14 cellular contexts compared by ENCODE assay signal in the genomic region with DNA sequence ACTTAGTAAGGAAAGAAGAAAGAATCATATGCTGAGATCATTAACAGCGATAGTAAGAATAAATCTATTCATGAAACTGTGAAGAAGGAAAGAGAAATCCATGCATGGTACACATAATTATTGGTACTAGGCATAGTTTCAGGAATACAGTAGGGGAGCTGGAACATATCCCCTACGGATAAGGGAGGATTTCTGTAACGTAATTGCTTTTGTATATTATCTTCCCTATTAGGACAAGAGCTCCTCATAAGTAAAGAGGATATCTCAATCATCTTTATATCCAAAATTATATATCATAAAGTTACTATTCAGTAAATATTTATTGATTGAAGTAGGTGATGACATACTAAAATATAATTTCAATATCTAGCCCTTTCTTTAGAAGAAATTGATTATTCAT. TPM values are rescaled to one million over a fixed set of nuclear protein-coding genes. Genes with fewer than 3 reads are reported as not detected.
DNase-seq lines count a peak whose midpoint lies in the region; ATAC-seq and TF ChIP-seq lines count a peak whose summit lies in the region.
"Had no signal": no experiment of that assay in that cellular context is flagged by ENCODE, and none has a peak within 500 bp of the region (broad histone marks: within the 10 kb centered on the region; RNA-seq: fewer than 3 reads in every experiment).

No MANE protein-coding gene starts in this region.

- no peak overlapping the region for H3K4ac ChIP-seq in IMR-90 (ENCODE audit: low read depth, low read length)

- H3K9ac ChIP-seq in BLaER1 treated with 17β-estradiol and CSF1 and Interleukin-3, amounts not matched to agents 10 nM and 100 nM, result peak overlapping the region in 10 of 11 experiments; percentile 21 to 69 (median 44); a peak in 15 of 22 replicates
- H3K9ac ChIP-seq in IMR-90 (ENCODE audit: low read depth, low read length), result no peak overlapping the region
- no peak overlapping the region for H3K9ac ChIP-seq in mammary epithelial cell (ENCODE audit: insufficient read depth, low read length)
- H3K9ac ChIP-seq in skeletal muscle satellite cell (ENCODE audit: low read depth, low read length), result no peak overlapping the region

- H3K4me1 ChIP-seq in BLaER1 treated with 17β-estradiol and CSF1 and Interleukin-3, amounts not matched to agents 10 nM and 100 nM, result peaks cover 43 to 70% (median 62%) of the 10 kb centered on the region in 10 experiments
- H3K4me1 ChIP-seq in IMR-90 (ENCODE audit: control insufficient read depth, insufficient read depth, low read length) (no peaks in the 10 kb centered on the region), mammary epithelial cell (ENCODE audit: insufficient read depth, low read length) (peaks cover 4% of the 10 kb centered on the region), skeletal muscle satellite cell (ENCODE audit: control insufficient read depth, insufficient read depth, low read length) (peaks cover 16% of the 10 kb centered on the region), left lung (no peaks in the 10 kb centered on the region)

- H3K9me3 ChIP-seq in BLaER1 treated with 17β-estradiol and CSF1 and Interleukin-3, amounts not matched to agents 10 nM and 100 nM (replicated peaks in 1 of 11), result no peaks in the 10 kb centered on the region; a peak in 2 of 22 replicates
- H3K9me3 ChIP-seq in IMR-90 (ENCODE audit: control insufficient read depth, insufficient read depth, low read length), result no peaks in the 10 kb centered on the region
- H3K9me3 ChIP-seq in mammary epithelial cell (replicated peaks; ENCODE audit: insufficient read depth, low read length), result no peaks in the 10 kb centered on the region
- H3K9me3 ChIP-seq in skeletal muscle satellite cell (replicated peaks; ENCODE audit: low read length), result no peaks in the 10 kb centered on the region
- no peaks in the 10 kb centered on the region for H3K9me3 ChIP-seq in left lung

- H4K5ac ChIP-seq in IMR-90 (ENCODE audit: low read depth, low read length), result no peak overlapping the region

- intact Hi-C loops in IMR-90 (cut with micrococcal nuclease), result no loop called here
- intact Hi-C loops in mammary epithelial cell (cut with micrococcal nuclease), result no loop called here
- intact Hi-C loops in left lung (cut with DNase I), result no loop called here

- peak overlapping the region; percentile 50 to 87 (median 80); a peak in 21 of 22 replicates for H3K27ac ChIP-seq in BLaER1 treated with 17β-estradiol and CSF1 and Interleukin-3, amounts not matched to agents 10 nM and 100 nM
- no peak overlapping the region for H3K27ac ChIP-seq in IMR-90 (ENCODE audit: insufficient read depth, low read length)
- H3K27ac ChIP-seq in mammary epithelial cell (ENCODE audit: insufficient read depth, low read depth, low read length), result peak overlapping the region; percentile 65
- H3K27ac ChIP-seq in left lung, result no peak overlapping the region

- no peak for TF ChIP-seq RAD21 in IMR-90 (IDR thresholded peaks at IDR 0.05; ENCODE audit: low read length)

- H4K91ac ChIP-seq in IMR-90 (ENCODE audit: insufficient read depth, low read depth, low read length), result no peak overlapping the region

- no peaks in the 10 kb centered on the region for H3K27me3 ChIP-seq in BLaER1 treated with 17β-estradiol and CSF1 and Interleukin-3, amounts not matched to agents 10 nM and 100 nM
- H3K27me3 ChIP-seq in IMR-90 (ENCODE audit: control insufficient read depth, insufficient read depth, low read length) (no peaks in the 10 kb centered on the region), mammary epithelial cell (ENCODE audit: insufficient read depth, low read length) (no peaks in the 10 kb centered on the region), skeletal muscle satellite cell (ENCODE audit: control insufficient read depth, insufficient read depth, low read length) (no peaks in the 10 kb centered on the region), H7 (ENCODE audit: control insufficient read depth, insufficient read depth, low read length) (no peaks in the 10 kb centered on the region), left lung (no peaks in the 10 kb centered on the region)

- H3K23ac ChIP-seq in IMR-90 (ENCODE audit: low read depth, low read length), result no peak overlapping the region

- H3K79me2 ChIP-seq in mammary epithelial cell (ENCODE audit: insufficient read depth, low read length), result no peaks in the 10 kb centered on the region

- no peak overlapping the region for H3K14ac ChIP-seq in IMR-90 (replicated peaks; ENCODE audit: low read depth, low read length)

- no peaks in the 10 kb centered on the region for H3K79me1 ChIP-seq in IMR-90 (ENCODE audit: low read depth in 1 of 2, low read length in 2 of 2)

- no peak overlapping the region for H3K56ac ChIP-seq in IMR-90 (ENCODE audit: extremely low read depth, insufficient read depth, low read length)

- no peak for ATAC-seq in IMR-90 (ENCODE audit: low read depth)
- ATAC-seq in left lung, result no peak
- ATAC-seq: GM12878, Right ventricle myocardium inferior had no signal

- no TSS peak for BruUV-seq in IMR-90 (replicated peaks; lab: Mats Ljungman, UMichigan)
- no TSS peak for BruUV-seq in mammary epithelial cell (replicated peaks; lab: Mats Ljungman, UMichigan)

- H2BK120ac ChIP-seq in IMR-90 (ENCODE audit: low read depth, low read length), result peak overlapping the region; percentile 16; the same call in 1 of the 2 replicates

- DNase-seq in IMR-90 (no peak), mammary epithelial cell (no peak), H7 (no peak), anterior cingulate cortex (lab: John Stamatoyannopoulos, UW) (no peak), left lung (no peak)
- DNase-seq: COR-L47, MM.1S, NCI-H1105, NCI-H187 had no signal

- CTCF ChIA-PET in IMR-90 (lab: Yijun Ruan, JAX), result interaction anchor here (0.6 kb wide), 1 partner anchor 1299 kb away, joined by 5 read pairs; no protein-coding TSS in a partner anchor
- CTCF ChIA-PET in mammary epithelial cell (lab: Charles Lee; ENCODE audit: low non-redundant PET), result no interaction called here

- no peak for TF ChIP-seq POLR2A in IMR-90 (IDR thresholded peaks at IDR 0.05; ENCODE audit: low read depth, low read length)

- H2AFZ ChIP-seq in IMR-90 (replicated peaks; ENCODE audit: low read length, poor library complexity) (no peak overlapping the region), mammary epithelial cell (ENCODE audit: low read depth, low read length) (no peak overlapping the region)

- no peaks in the 10 kb centered on the region for H3K9me1 ChIP-seq in IMR-90 (ENCODE audit: insufficient read depth, low read length)

- peaks cover 0 to 12% (median 0%) of the 10 kb centered on the region in 11 experiments; a peak in 5 of 22 replicates for H3K36me3 ChIP-seq in BLaER1 treated with 17β-estradiol and CSF1 and Interleukin-3, amounts not matched to agents 10 nM and 100 nM
- H3K36me3 ChIP-seq in IMR-90 (ENCODE audit: control insufficient read depth, insufficient read depth, low read length), result no peaks in the 10 kb centered on the region
- no peaks in the 10 kb centered on the region for H3K36me3 ChIP-seq in mammary epithelial cell (ENCODE audit: insufficient read depth, low read length)
- H3K36me3 ChIP-seq in skeletal muscle satellite cell (ENCODE audit: insufficient read depth, low read length), result no peaks in the 10 kb centered on the region
- no peaks in the 10 kb centered on the region for H3K36me3 ChIP-seq in H7 (replicated peaks; ENCODE audit: control insufficient read depth, insufficient read depth, low read length)
- no peaks in the 10 kb centered on the region for H3K36me3 ChIP-seq in left lung

- 0 out of 2 replicates have a peak overlapping the region, but pooled peaks have one; percentile 61 for H2BK20ac ChIP-seq in IMR-90 (ENCODE audit: low read depth, low read length)

- POLR2A ChIA-PET in IMR-90 (lab: Charles Lee; ENCODE audit: unreplicated experiment), result no interaction called here

- no peak overlapping the region for H4K8ac ChIP-seq in IMR-90 (ENCODE audit: low read depth in 2 of 2, low read length in 2 of 2)

- H3K4me2 ChIP-seq in BLaER1 treated with 17β-estradiol and CSF1 and Interleukin-3, amounts not matched to agents 10 nM and 100 nM, result peak overlapping the region; percentile 62 to 85 (median 73)
- H3K4me2 ChIP-seq in IMR-90 (ENCODE audit: low read depth, low read length) (no peak overlapping the region), mammary epithelial cell (ENCODE audit: insufficient read depth, low read depth, low read length) (no peak overlapping the region), skeletal muscle satellite cell (ENCODE audit: low read length) (peak overlapping the region; percentile 58)

- peak overlapping the region in 7 of 10 experiments; percentile 2 to 50 (median 13); a peak in 7 of 20 replicates for H3K4me3 ChIP-seq in BLaER1 treated with 17β-estradiol and CSF1 and Interleukin-3, amounts not matched to agents 10 nM and 100 nM
- no peak overlapping the region for H3K4me3 ChIP-seq in IMR-90 (ENCODE audit: insufficient read depth, low read depth, low read length)
- H3K4me3 ChIP-seq in mammary epithelial cell (replicated peaks in 1 of 3; ENCODE audit: insufficient read depth in 1 of 3, low read depth in 2 of 3, low read length in 3 of 3), result no peak overlapping the region
- H3K4me3 ChIP-seq in skeletal muscle satellite cell (ENCODE audit: low read length), result no peak overlapping the region
- no peak overlapping the region for H3K4me3 ChIP-seq in H7 (ENCODE audit: insufficient read depth, low read depth, low read length)
- no peak overlapping the region for H3K4me3 ChIP-seq in left lung
- H3K4me3 ChIP-seq: GM12878 had no signal

- H2AK5ac ChIP-seq in IMR-90 (ENCODE audit: low read depth, low read length), result no peak overlapping the region; the same call in 1 of the 2 replicates

- dilution Hi-C loops in IMR-90 (cut with HindIII; ENCODE audit: low sequenced_read_pairs, unreplicated experiment) (no loop called here), mammary epithelial cell (cut with HindIII; ENCODE audit: low sequenced_read_pairs) (no loop called here)

- H2BK15ac ChIP-seq in IMR-90 (ENCODE audit: low read depth, low read length), result no peak overlapping the region

- TF ChIP-seq CTCF in IMR-90 (conservative IDR thresholded peaks at IDR 0.05; ENCODE audit: low read depth, low read length), result no peak
- TF ChIP-seq CTCF in mammary epithelial cell (conservative IDR thresholded peaks at IDR 0.05 in 1 of 2, IDR thresholded peaks at IDR 0.05 in 1 of 2; ENCODE audit: extremely low read depth in 1 of 2, insufficient read depth in 1 of 2, low read depth in 1 of 2, low read length in 2 of 2), result no peak
- TF ChIP-seq CTCF in left lung (IDR thresholded peaks at IDR 0.05), result no peak

- in situ Hi-C loops in IMR-90 (cut with MboI; ENCODE audit: low sequenced_read_pairs), result no loop called here
- in situ Hi-C loops in mammary epithelial cell (cut with MboI; ENCODE audit: low sequenced_read_pairs in 2 of 2), result no loop called here

- no peak overlapping the region for H2BK5ac ChIP-seq in IMR-90 (ENCODE audit: low read depth, low read length, poor library complexity, severe bottlenecking)

- no peaks in the 10 kb centered on the region for H4K20me1 ChIP-seq in BLaER1 treated with 17β-estradiol and CSF1 and Interleukin-3, amounts not matched to agents 10 nM and 100 nM
- H4K20me1 ChIP-seq in IMR-90 (ENCODE audit: insufficient read depth, low read length), result no peaks in the 10 kb centered on the region
- no peaks in the 10 kb centered on the region for H4K20me1 ChIP-seq in mammary epithelial cell (ENCODE audit: insufficient read depth, low read length)

- WGBS in IMR-90 (ENCODE audit: extremely low coverage in 2 of 2, insufficient read length in 1 of 2), 2 experiments, result no CpG with 5 or more reads among the region's 3 CpGs
- WGBS in mammary epithelial cell (ENCODE audit: low coverage, missing lambda C conversion rate), result 98% methylated on average over 3 of the region's 3 CpGs

- no peak overlapping the region for H2AK9ac ChIP-seq in IMR-90 (replicated peaks; ENCODE audit: low read depth, low read length, poor library complexity)

- no peak overlapping the region for H3K18ac ChIP-seq in IMR-90 (ENCODE audit: low read depth, low read length)

RNA-seq across cellular contexts. Expression of gene SYT1, which starts 22.9 kb away (rescaled TPM):
- 3.0 and 4.2 TPM in 2 replicates for total RNA-seq in IMR-90 (2012; rRNA removed)
- 2.5 and 2.8 TPM in 2 replicates for polyA plus RNA-seq in IMR-90 (2012; rRNA removed)
- 0.63 and 0.69 TPM in 2 replicates for polyA plus RNA-seq in IMR-90 (2012; cell fraction: cytosol; rRNA removed)
- polyA plus RNA-seq in IMR-90 (2012; cell fraction: nucleus; rRNA removed; ENCODE audit: low replicate concordance), result 0.49 and 2.0 TPM in 2 replicates
- total RNA-seq in mammary epithelial cell, result 10 to 100 TPM; 13.7 to 19.3 TPM
- polyA plus RNA-seq in mammary epithelial cell, result 9.0 TPM
- polyA minus RNA-seq in mammary epithelial cell, result 20.9 TPM
- total RNA-seq in skeletal muscle satellite cell (2012; rRNA removed), result 0.76 and 4.4 TPM in 2 replicates
- total RNA-seq in H7 (2014; rRNA removed; shearing (Covaris generic)), result 11.7 and 16.9 TPM in 2 replicates
- total RNA-seq in left lung, result 1 to 10 TPM; 1.5 TPM
- total RNA-seq: G401 had no signal

Comparison
In these comparisons a context has a peak if more than half of its experiments do, and no peak if none do; other contexts are left out.
1. H3K27ac ChIP-seq: peak in BLaER1 treated with 17β-estradiol and CSF1 and Interleukin-3, amounts not matched to agents 10 nM and 100 nM (11 of 11) and mammary epithelial cell (single experiment); none in IMR-90 (single experiment) and left lung (0 of 2).
2. H3K4me2 ChIP-seq: peak in BLaER1 treated with 17β-estradiol and CSF1 and Interleukin-3, amounts not matched to agents 10 nM and 100 nM (11 of 11) and skeletal muscle satellite cell (single experiment); none in IMR-90 (single experiment) and mammary epithelial cell (single experiment).
3. H3K4me3 ChIP-seq: peak in BLaER1 treated with 17β-estradiol and CSF1 and Interleukin-3, amounts not matched to agents 10 nM and 100 nM (7 of 10); none in IMR-90 (single experiment), mammary epithelial cell (0 of 3), skeletal muscle satellite cell (single experiment), H7 (single experiment) and left lung (0 of 2).
4. H3K9ac ChIP-seq: peak in BLaER1 treated with 17β-estradiol and CSF1 and Interleukin-3, amounts not matched to agents 10 nM and 100 nM (10 of 11); none in IMR-90 (single experiment), mammary epithelial cell (single experiment) and skeletal muscle satellite cell (single experiment).